Comparison of ENCODE assay signal across 8 cellular contexts in the genomic region with DNA sequence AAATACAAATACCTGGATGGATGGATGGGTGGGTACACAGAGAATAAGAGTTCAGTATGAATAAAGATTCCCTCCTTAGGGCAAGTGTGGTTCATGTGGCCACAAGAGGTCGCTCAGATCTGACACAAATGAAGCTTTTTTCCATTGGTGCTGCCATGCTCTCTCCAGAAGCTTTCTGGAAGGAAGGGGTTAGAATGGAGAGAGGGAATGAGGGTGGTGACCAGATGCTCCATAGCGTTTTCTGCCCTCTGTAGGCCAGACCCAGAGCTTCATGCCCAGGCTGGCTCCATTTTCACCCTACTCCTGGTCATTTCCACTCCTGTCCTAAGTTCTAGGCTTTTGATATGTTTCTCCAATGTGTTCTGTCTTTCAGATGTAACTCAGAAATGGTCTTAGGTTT.
DNase-seq lines count a peak whose midpoint lies in the region; ATAC-seq and TF ChIP-seq lines count a peak whose summit lies in the region.

No MANE protein-coding gene starts in this region.

- peak; percentile 78 for TF ChIP-seq CTCF in AG10803 (conservative IDR thresholded peaks at IDR 0.05; ENCODE audit: low read length)

- H3K4me3 ChIP-seq in AG10803 (ENCODE audit: low read length): no peak overlapping the region

- ATAC-seq in HG03159 (IDR thresholded peaks at IDR 0.05; ENCODE audit: unreplicated experiment): no peak

- DNase-seq in AG10803 (ENCODE audit: low read depth): peak; percentile 87
- peak; percentile 48 for DNase-seq in GM19238 (ENCODE audit: insufficient read length, low spot score)
- peak; percentile 74 for DNase-seq in NCI-H2081 treated with DMSO at 0.1 percent for 48 hours (lab: John Stamatoyannopoulos, UW)
- DNase-seq in T-helper 9 cell: peak; percentile 26
- DNase-seq in cerebellar cortex (ENCODE audit: low spot score): peak; percentile 86
- peak; percentile 61 for DNase-seq in kidney glomerular epithelial cell (lab: John Stamatoyannopoulos, UW)
- DNase-seq in stimulated activated CD4-positive, alpha-beta T cell treated with anti-CD3 and anti-CD28 coated beads, Interleukin-4, amount 100 ng/mL, for 4 hours: peak; percentile 16 to 24

Comparison
In these comparisons a context has a peak if more than half of its experiments do, and no peak if none do; other contexts are left out.
1. DNase-seq: peak in every context shown above with its lines; median percentile 87 in AG10803; 86 in cerebellar cortex; 74 in NCI-H2081 treated with DMSO at 0.1 percent for 48 hours; 61 in kidney glomerular epithelial cell; 48 in GM19238; 26 in T-helper 9 cell; 20 in stimulated activated CD4-positive, alpha-beta T cell treated with anti-CD3 and anti-CD28 coated beads, Interleukin-4, amount 100 ng/mL, for 4 hours.